Comparison of ENCODE assay signal across 12 cellular contexts in the genomic region with DNA sequence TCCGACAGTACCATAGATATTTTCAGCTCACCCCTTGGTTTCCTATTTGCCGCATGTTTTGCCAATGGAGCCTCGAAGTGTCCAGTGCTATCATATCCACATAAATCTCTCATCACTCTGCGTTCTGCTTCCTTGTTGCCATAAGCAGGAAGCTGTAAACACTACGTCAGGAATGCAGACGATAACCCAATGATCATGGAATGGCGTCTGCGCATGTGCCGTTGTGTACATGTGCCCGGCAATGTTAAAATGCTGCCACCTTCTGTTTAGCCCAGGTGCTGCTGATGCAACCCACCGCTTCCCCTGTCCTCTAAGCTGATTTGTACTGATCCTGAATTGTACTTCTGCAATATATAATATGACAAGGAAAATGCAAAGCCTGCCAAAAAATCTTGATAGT.
A peak's percentile ranks its signal among the peaks of the same experiment; 100 is the strongest.
DNase-seq lines count a peak whose midpoint lies in the region; ATAC-seq, FAIRE-seq and TF ChIP-seq lines count a peak whose summit lies in the region.
"Had no signal": no experiment of that assay in that cellular context is flagged by ENCODE, and none has a peak within 500 bp of the region (broad histone marks: within the 10 kb centered on the region; RNA-seq: fewer than 3 reads in every experiment).

No MANE protein-coding gene starts in this region.

- H3K4me2 ChIP-seq in PC-3 (ENCODE audit: low read length) = no peak overlapping the region

- POLR2A ChIA-PET in PC-3 (lab: Charles Lee; ENCODE audit: unreplicated experiment) = no interaction called here

- DNase-seq in D721Med (ENCODE audit: insufficient read length, low spot score) (no peak), HuH-7 (ENCODE audit: low spot score) (peak; percentile 20), PC-3 (no peak), islet precursor cell (peak; percentile 56), left colon (no peak), NCI-H1436 (lab: John Stamatoyannopoulos, UW) (no peak), sigmoid colon (no peak)
- DNase-seq in activated CD4-positive, alpha-beta T cell treated with anti-CD3 and anti-CD28 coated beads, Interleukin-2, amount 10 ng/mL, durations not matched to agents 24 days and 14 days = no peak
- DNase-seq: activated T-cell treated with anti-CD3 and anti-CD28 coated beads, Interleukin-2, amount 50 U/mL, for 24 hours; CD4-positive, CD25-positive, alpha-beta regulatory T cell; naive thymus-derived CD4-positive, alpha-beta T cell had no signal

- no peaks in the 10 kb centered on the region for H3K9me3 Mint-ChIP-seq in activated CD4-positive, alpha-beta T cell treated with anti-CD3 and anti-CD28 coated beads, Interleukin-2, amount 10 ng/mL, durations not matched to agents 24 days and 14 days

- no peak overlapping the region for H3K27ac Mint-ChIP-seq in activated CD4-positive, alpha-beta T cell treated with anti-CD3 and anti-CD28 coated beads, Interleukin-2, amount 10 ng/mL, durations not matched to agents 24 days and 14 days
- H3K27ac Mint-ChIP-seq: activated T-cell treated with anti-CD3 and anti-CD28 coated beads, Interleukin-2, amount 50 U/mL, for 24 hours; CD4-positive, CD25-positive, alpha-beta regulatory T cell; naive thymus-derived CD4-positive, alpha-beta T cell had no signal

- CTCF ChIA-PET in PC-3 (lab: Charles Lee) = no interaction called here

- H3K27me3 Mint-ChIP-seq in activated CD4-positive, alpha-beta T cell treated with anti-CD3 and anti-CD28 coated beads, Interleukin-2, amount 10 ng/mL, durations not matched to agents 24 days and 14 days = no peaks in the 10 kb centered on the region
- H3K27me3 Mint-ChIP-seq: activated T-cell treated with anti-CD3 and anti-CD28 coated beads, Interleukin-2, amount 50 U/mL, for 24 hours; CD4-positive, CD25-positive, alpha-beta regulatory T cell; naive thymus-derived CD4-positive, alpha-beta T cell had no signal

- H3K9me2 ChIP-seq in PC-3 (replicated peaks; ENCODE audit: low read length) = no peaks in the 10 kb centered on the region

- FAIRE-seq in D721Med (lab: Jason Lieb, UNC) = no peak

- H3K4me1 ChIP-seq in PC-3 (ENCODE audit: insufficient read depth, low read length) (peaks cover 31% of the 10 kb centered on the region), sigmoid colon (peaks cover 0 to 8% (median 0%) of the 10 kb centered on the region in 4 donors)

- H3F3A ChIP-seq in PC-3 (ENCODE audit: low read length, unreplicated experiment) = peaks cover 10% of the 10 kb centered on the region

- H3K27ac ChIP-seq in PC-3 (ENCODE audit: low read length) (no peak overlapping the region), sigmoid colon (no peak overlapping the region)

- no peak for TF ChIP-seq POLR2A in sigmoid colon (IDR thresholded peaks at IDR 0.05)

- intact Hi-C loops in PC-3 (cut with micrococcal nuclease) = loop anchor here (10.0 kb wide), 1 partner anchor 222 kb away; no protein-coding TSS in a partner anchor
- intact Hi-C loops in left colon (cut with DNase I, micrococcal nuclease) = no loop called here
- intact Hi-C loops in activated CD4-positive, alpha-beta T cell treated with anti-CD3 and anti-CD28 coated beads, Interleukin-2, amount 10 ng/mL, durations not matched to agents 24 days and 14 days (cut with micrococcal nuclease) = no loop called here
- intact Hi-C loops in sigmoid colon (cut with DNase I) = no loop called here

- no peak overlapping the region for H3K4me3 Mint-ChIP-seq in activated CD4-positive, alpha-beta T cell treated with anti-CD3 and anti-CD28 coated beads, Interleukin-2, amount 10 ng/mL, durations not matched to agents 24 days and 14 days
- H3K4me3 Mint-ChIP-seq: activated T-cell treated with anti-CD3 and anti-CD28 coated beads, Interleukin-2, amount 50 U/mL, for 24 hours; naive thymus-derived CD4-positive, alpha-beta T cell had no signal

- H3K9me3 ChIP-seq in PC-3 (ENCODE audit: low read length) (no peaks in the 10 kb centered on the region), sigmoid colon (no peaks in the 10 kb centered on the region)

- 78 to 82% methylated on average over 11 of the region's 11 CpGs for WGBS in sigmoid colon, 2 donors

- H3K9ac ChIP-seq in PC-3 (ENCODE audit: low read length) = no peak overlapping the region

- no peak for TF ChIP-seq EP300 in sigmoid colon (IDR thresholded peaks at IDR 0.05)

- no peak for ATAC-seq in PC-3
- no peak for ATAC-seq in left colon
- ATAC-seq: activated CD4-positive, CD25-positive, alpha-beta regulatory T cell treated with anti-CD3 and anti-CD28 coated beads, Interleukin-2, amount 50 U/mL, for 24 hours; naive thymus-derived CD4-positive, alpha-beta T cell had no signal

- TF ChIP-seq CTCF in D721Med (IDR thresholded peaks at IDR 0.05; ENCODE audit: insufficient read depth, missing control alignments) (peak; percentile 14), PC-3 (conservative IDR thresholded peaks at IDR 0.05; ENCODE audit: low read depth, low read length) (0 out of 2 replicates have a peak, but pooled peaks have one; percentile 10), sigmoid colon (IDR thresholded peaks at IDR 0.05) (no peak)

- no peaks in the 10 kb centered on the region for H3K36me3 Mint-ChIP-seq in activated CD4-positive, alpha-beta T cell treated with anti-CD3 and anti-CD28 coated beads, Interleukin-2, amount 10 ng/mL, durations not matched to agents 24 days and 14 days (ENCODE audit: low read depth)
- H3K36me3 Mint-ChIP-seq: CD4-positive, CD25-positive, alpha-beta regulatory T cell; naive thymus-derived CD4-positive, alpha-beta T cell had no signal

- H4K20me1 ChIP-seq in PC-3 (ENCODE audit: low read length) = no peaks in the 10 kb centered on the region

- H3K36me3 ChIP-seq in PC-3 (ENCODE audit: low read depth, low read length) (no peaks in the 10 kb centered on the region), sigmoid colon (no peaks in the 10 kb centered on the region)

- H3K27me3 ChIP-seq in PC-3 (ENCODE audit: low read length) (no peaks in the 10 kb centered on the region), sigmoid colon (no peaks in the 10 kb centered on the region)

- H2AFZ ChIP-seq in PC-3 (ENCODE audit: low read length) = no peak overlapping the region

- no TSS peak for BruUV-seq in PC-3 (replicated peaks; lab: Mats Ljungman, UMichigan)

- H3K4me3 ChIP-seq in PC-3 (ENCODE audit: low read length) (no peak overlapping the region), sigmoid colon (no peak overlapping the region)

- H3K79me2 ChIP-seq in PC-3 (ENCODE audit: low read length) = no peaks in the 10 kb centered on the region

- no peaks in the 10 kb centered on the region for H3K4me1 Mint-ChIP-seq in activated CD4-positive, alpha-beta T cell treated with anti-CD3 and anti-CD28 coated beads, Interleukin-2, amount 10 ng/mL, durations not matched to agents 24 days and 14 days
- H3K4me1 Mint-ChIP-seq: CD4-positive, CD25-positive, alpha-beta regulatory T cell had no signal

Comparison
In these comparisons a context has a peak if more than half of its experiments do, and no peak if none do; other contexts are left out.
1. DNase-seq: peak in HuH-7 (single experiment) and islet precursor cell (single experiment); none in D721Med (single experiment), PC-3 (single experiment), left colon (0 of 2), activated CD4-positive, alpha-beta T cell treated with anti-CD3 and anti-CD28 coated beads, Interleukin-2, amount 10 ng/mL, durations not matched to agents 24 days and 14 days (single experiment), NCI-H1436 (single experiment) and sigmoid colon (single experiment).
2. CTCF ChIP-seq: peak in D721Med (single experiment) and PC-3 (single experiment); none in sigmoid colon (0 of 4).